Comparison of ENCODE assay signal across 23 cellular contexts in genomic region chr2:200353873-200354272, GRCh38. TPM values are rescaled to one million over a fixed set of nuclear protein-coding genes. Genes with fewer than 3 reads are reported as not detected.
DNase-seq lines count a peak whose midpoint lies in the region; ATAC-seq, FAIRE-seq and TF ChIP-seq lines count a peak whose summit lies in the region.
"Had no signal": no experiment of that assay in that cellular context is flagged by ENCODE, and none has a peak within 500 bp of the region (broad histone marks: within the 10 kb centered on the region; RNA-seq: fewer than 3 reads in every experiment).

No MANE protein-coding gene starts in this region.

- H3K27me3 ChIP-seq in astrocyte (ENCODE audit: insufficient read depth, low read length) = no peaks in the 10 kb centered on the region
- H3K27me3 ChIP-seq: MG63, Peyer's patch had no signal

- peaks cover 35% of the 10 kb centered on the region for H3K4me1 ChIP-seq in astrocyte (ENCODE audit: insufficient read depth, low read length)
- H3K4me1 ChIP-seq: Peyer's patch had no signal

- peak overlapping the region; percentile 55 for H3K4me2 ChIP-seq in astrocyte (ENCODE audit: low read length)

- no peak for FAIRE-seq in astrocyte (lab: Jason Lieb, UNC)
- FAIRE-seq: GM12891, GM18507, H54 had no signal

- no peaks in the 10 kb centered on the region for H3K9me3 Mint-ChIP-seq in Calu3 (ENCODE audit: low read depth, unreplicated experiment)
- no peaks in the 10 kb centered on the region for H3K9me3 Mint-ChIP-seq in astrocyte (ENCODE audit: unreplicated experiment)
- no peaks in the 10 kb centered on the region for H3K9me3 Mint-ChIP-seq in endothelial cell (ENCODE audit: unreplicated experiment)
- H3K9me3 Mint-ChIP-seq: CD4-positive, alpha-beta memory T cell had no signal

- DNase-seq in Calu3 (no peak), astrocyte (ENCODE audit: low read depth) (peak; percentile 41), kidney tubule cell (ENCODE audit: low spot score) (peak; percentile 58), renal cortical epithelial cell (ENCODE audit: low read depth) (peak; percentile 88), endothelial cell (ENCODE audit: low spot score) (no peak), head of caudate nucleus (no peak)
- DNase-seq in activated CD4-positive, alpha-beta T cell treated with anti-CD3 and anti-CD28 coated beads, Interleukin-2, amount 50 U/mL, for 4 hours = no peak
- DNase-seq: CD4-positive, alpha-beta memory T cell; DND-41; GDM1; Karpas-422; MG63; NCI-H1092; NCI-H146; NCI-H2081; NCI-H2227 treated with DMSO at 0.1 percent for 48 hours; NCI-H524; Peyer's patch; Right ventricle myocardium superior had no signal

- H3K27me3 Mint-ChIP-seq in Calu3 (ENCODE audit: unreplicated experiment) (no peaks in the 10 kb centered on the region), astrocyte (ENCODE audit: low read depth, unreplicated experiment) (no peaks in the 10 kb centered on the region), endothelial cell (ENCODE audit: unreplicated experiment) (no peaks in the 10 kb centered on the region)
- H3K27me3 Mint-ChIP-seq: CD4-positive, alpha-beta memory T cell had no signal

- peaks cover 79% of the 10 kb centered on the region for H3K79me2 ChIP-seq in astrocyte (ENCODE audit: insufficient read depth, low read length)

- H3K4me1 Mint-ChIP-seq in Calu3 (ENCODE audit: low read depth, unreplicated experiment) (peaks cover 90% of the 10 kb centered on the region), astrocyte (ENCODE audit: low read depth, unreplicated experiment) (peaks cover 74% of the 10 kb centered on the region), endothelial cell (ENCODE audit: unreplicated experiment) (peaks cover 9% of the 10 kb centered on the region)
- H3K4me1 Mint-ChIP-seq: CD4-positive, alpha-beta memory T cell had no signal

- H3K4me3 Mint-ChIP-seq in Calu3 (ENCODE audit: low read depth, unreplicated experiment) = peak overlapping the region; percentile 59
- H3K4me3 Mint-ChIP-seq in astrocyte (ENCODE audit: unreplicated experiment) = no peak overlapping the region
- H3K4me3 Mint-ChIP-seq in endothelial cell (ENCODE audit: unreplicated experiment) = no peak overlapping the region
- H3K4me3 Mint-ChIP-seq: CD4-positive, alpha-beta memory T cell had no signal

- no TSS peak for BruUV-seq in Calu3 (replicated peaks; lab: Mats Ljungman, UMichigan)

- H3K27ac Mint-ChIP-seq in Calu3 (ENCODE audit: unreplicated experiment) = peak overlapping the region; percentile 96
- H3K27ac Mint-ChIP-seq in astrocyte (ENCODE audit: unreplicated experiment) = peak overlapping the region; percentile 94
- H3K27ac Mint-ChIP-seq in endothelial cell (ENCODE audit: unreplicated experiment) = no peak overlapping the region
- H3K27ac Mint-ChIP-seq: CD4-positive, alpha-beta memory T cell had no signal

- ATAC-seq in GM21723 (IDR thresholded peaks at IDR 0.05; ENCODE audit: unreplicated experiment) = no peak

- no peaks in the 10 kb centered on the region for H3K36me3 ChIP-seq in astrocyte (ENCODE audit: insufficient read depth, low read length)
- H3K36me3 ChIP-seq: Peyer's patch had no signal

- no peak overlapping the region for H3K9ac ChIP-seq in astrocyte (ENCODE audit: low read length)

- no peaks in the 10 kb centered on the region for H3K9me3 ChIP-seq in astrocyte (ENCODE audit: insufficient read depth, low read depth, low read length)
- H3K9me3 ChIP-seq: MG63, Peyer's patch had no signal

- TF ChIP-seq CTCF in Calu3 (IDR thresholded peaks at IDR 0.05; ENCODE audit: unreplicated experiment) (no peak), astrocyte (IDR thresholded peaks at IDR 0.05; ENCODE audit: insufficient read depth, low read depth, low read length) (no peak), endothelial cell (IDR thresholded peaks at IDR 0.05; ENCODE audit: unreplicated experiment) (no peak)

- H3K4me3 ChIP-seq in astrocyte (ENCODE audit: insufficient read depth, low read depth, low read length) = no peak overlapping the region
- H3K4me3 ChIP-seq: MG63, Peyer's patch had no signal

- peaks cover 15% of the 10 kb centered on the region for H4K20me1 ChIP-seq in astrocyte (ENCODE audit: insufficient read depth, low read length)

- no peak overlapping the region for H2AFZ ChIP-seq in astrocyte (ENCODE audit: low read depth, low read length)

- intact Hi-C loops in Calu3 (cut with micrococcal nuclease; ENCODE audit: unreplicated experiment) = loop anchor here (2.0 kb wide), 1 partner anchor 23 kb away; no protein-coding TSS in a partner anchor
- intact Hi-C loops in head of caudate nucleus (cut with DNase I) = no loop called here

- H3K27ac ChIP-seq in astrocyte (ENCODE audit: low read depth, low read length) = no peak overlapping the region
- H3K27ac ChIP-seq: Peyer's patch had no signal

- CTCF ChIA-PET in Calu3 (lab: Charles Lee) = interaction anchor here (2.5 kb wide), 1 partner anchor 17 kb away, joined by 6 read pairs; no protein-coding TSS in a partner anchor

- peaks cover 57% of the 10 kb centered on the region for H3K36me3 Mint-ChIP-seq in Calu3 (ENCODE audit: insufficient read depth, unreplicated experiment)
- H3K36me3 Mint-ChIP-seq in astrocyte (ENCODE audit: low read depth, unreplicated experiment) = peaks cover 11% of the 10 kb centered on the region
- peaks cover 4% of the 10 kb centered on the region for H3K36me3 Mint-ChIP-seq in endothelial cell (ENCODE audit: low read depth, unreplicated experiment)
- H3K36me3 Mint-ChIP-seq: CD4-positive, alpha-beta memory T cell had no signal

RNA-seq across cellular contexts. Expression of gene SPATS2L, which starts 47.4 kb away (rescaled TPM):
- 378 and 497 TPM in 2 replicates for total RNA-seq in Calu3 (2022)
- 192 and 221 TPM in 2 replicates for total RNA-seq in astrocyte
- 54.2 and 293 TPM in 2 replicates for total RNA-seq in renal cortical epithelial cell
- 72.9 TPM for total RNA-seq in endothelial cell (ENCODE audit: unreplicated experiment)

Comparison
In these comparisons a context has a peak if more than half of its experiments do, and no peak if none do; other contexts are left out.
1. DNase-seq: peak in astrocyte (single experiment), kidney tubule cell (single experiment) and renal cortical epithelial cell (single experiment); none in Calu3 (single experiment), endothelial cell (single experiment), head of caudate nucleus (0 of 42) and activated CD4-positive, alpha-beta T cell treated with anti-CD3 and anti-CD28 coated beads, Interleukin-2, amount 50 U/mL, for 4 hours (0 of 2).